ENCODE assay signal across 13 cellular contexts in genomic region chrX:40090961-40091360, GRCh38. TPM values are rescaled to one million over a fixed set of nuclear protein-coding genes. Genes with fewer than 3 reads are reported as not detected.
DNase-seq lines count a peak whose midpoint lies in the region; ATAC-seq, FAIRE-seq and TF ChIP-seq lines count a peak whose summit lies in the region.
"Had no signal": no experiment of that assay in that cellular context is flagged by ENCODE, and none has a peak within 500 bp of the region (broad histone marks: within the 10 kb centered on the region; RNA-seq: fewer than 3 reads in every experiment).

No MANE protein-coding gene starts in this region.

- peak overlapping the region; percentile 61 for H3K4me3 Mint-ChIP-seq in activated CD4-positive, alpha-beta T cell treated with anti-CD3 and anti-CD28 coated beads for 36 hours

- H3K4me2 ChIP-seq in PC-3 (ENCODE audit: low read length), result peak overlapping the region; percentile 99
- H3K4me2 ChIP-seq: A549 had no signal

- H4K20me1 ChIP-seq in PC-3 (ENCODE audit: low read length), result peaks cover 14% of the 10 kb centered on the region; the same call in 1 of the 2 replicates

- POLR2A ChIA-PET in activated CD4-positive, alpha-beta T cell treated with anti-CD3 and anti-CD28 coated beads for 36 hours (lab: Charles Lee), result interaction anchor here (0.6 kb wide), 1 partner anchor 78 kb away, joined by 3 read pairs; no protein-coding TSS in a partner anchor
- POLR2A ChIA-PET in PC-3 (lab: Charles Lee; ENCODE audit: unreplicated experiment), result no interaction called here

- H3K9me2 ChIP-seq in PC-3 (replicated peaks; ENCODE audit: low read length), result no peaks in the 10 kb centered on the region

- peaks cover 57% of the 10 kb centered on the region for H3K4me1 Mint-ChIP-seq in activated CD4-positive, alpha-beta T cell treated with anti-CD3 and anti-CD28 coated beads for 36 hours

- H3K27ac ChIP-seq in PC-3 (ENCODE audit: low read length) (no peak overlapping the region), esophagus muscularis mucosa (replicated peaks in 1 of 4) (peak overlapping the region in 1 of 4 donors; percentile 77), psoas muscle (no peak overlapping the region)
- H3K27ac ChIP-seq: A549 had no signal

- H3K9me3 ChIP-seq in PC-3 (ENCODE audit: low read length), result no peaks in the 10 kb centered on the region
- H3K9me3 ChIP-seq in esophagus muscularis mucosa, result no peaks in the 10 kb centered on the region
- no peaks in the 10 kb centered on the region for H3K9me3 ChIP-seq in psoas muscle
- H3K9me3 ChIP-seq: A549 had no signal

- H3K9ac ChIP-seq in PC-3 (ENCODE audit: low read length), result peak overlapping the region; percentile 69; the same call in 1 of the 2 replicates

- H3K4me1 ChIP-seq in PC-3 (ENCODE audit: insufficient read depth, low read length) (peaks cover 53% of the 10 kb centered on the region), esophagus muscularis mucosa (peaks cover 21 to 100% (median 76%) of the 10 kb centered on the region in 4 donors), psoas muscle (peaks cover 25% of the 10 kb centered on the region)

- ATAC-seq in activated CD4-positive, alpha-beta T cell treated with anti-CD3 and anti-CD28 coated beads for 36 hours, result no peak
- ATAC-seq in PC-3 (no peak), psoas muscle (no peak), GM18505 (IDR thresholded peaks at IDR 0.05; ENCODE audit: unreplicated experiment) (no peak)
- ATAC-seq: A549 had no signal

- 45% methylated on average over 7 of the region's 7 CpGs for WGBS in esophagus muscularis mucosa
- WGBS in psoas muscle, 3 donors, result 40 to 73% (median 66%) methylated on average over 7 of the region's 7 CpGs

- BruUV-seq in PC-3 (replicated peaks; lab: Mats Ljungman, UMichigan), result no TSS peak

- no peaks in the 10 kb centered on the region for H3K27me3 Mint-ChIP-seq in activated CD4-positive, alpha-beta T cell treated with anti-CD3 and anti-CD28 coated beads for 36 hours

- H2AFZ ChIP-seq in PC-3 (ENCODE audit: low read length), result no peak overlapping the region

- TF ChIP-seq POLR2A in esophagus muscularis mucosa (IDR thresholded peaks at IDR 0.05; ENCODE audit: low read depth) (no peak), H54 (IDR thresholded peaks at IDR 0.05; ENCODE audit: low read depth, low read length) (no peak), GM18505 (IDR thresholded peaks at IDR 0.05; ENCODE audit: borderline replicate concordance, extremely low read depth, insufficient read depth, insufficient read length) (no peak)

- FAIRE-seq in H54 (lab: Jason Lieb, UNC), result no peak
- FAIRE-seq: A549, GM19239 had no signal

- no peak for DNase-seq in activated CD4-positive, alpha-beta T cell treated with anti-CD3 and anti-CD28 coated beads for 36 hours
- DNase-seq in activated CD4-positive, alpha-beta T cell treated with anti-CD3 and anti-CD28 coated beads, Interleukin-2, amount 50 U/mL, for 1 hour, result no peak
- no peak for DNase-seq in PC-3
- no peak for DNase-seq in esophagus muscularis mucosa (ENCODE audit: extremely low spot score)
- no peak for DNase-seq in psoas muscle
- DNase-seq in H54 (ENCODE audit: insufficient read length, low spot score), result no peak
- no peak for DNase-seq in DMS114 treated with DMSO at 0.1 percent for 48 hours (lab: John Stamatoyannopoulos, UW; ENCODE audit: unreplicated experiment)
- DNase-seq: NCI-H345; stimulated activated CD4-positive, alpha-beta T cell treated with anti-CD3 and anti-CD28 coated beads, Interleukin-4, amount 100 ng/mL, for 1 hour; T-helper 9 cell had no signal

- peaks cover 6% of the 10 kb centered on the region for H3K36me3 Mint-ChIP-seq in activated CD4-positive, alpha-beta T cell treated with anti-CD3 and anti-CD28 coated beads for 36 hours (ENCODE audit: low read depth)

- CTCF ChIA-PET in activated CD4-positive, alpha-beta T cell treated with anti-CD3 and anti-CD28 coated beads for 36 hours (lab: Charles Lee), result interaction anchor here (0.7 to 1.0 kb wide), 2 partner anchors 263 to 406 kb away, joined by 3 read pairs; no protein-coding TSS in a partner anchor
- CTCF ChIA-PET in PC-3 (lab: Charles Lee), result no interaction called here

- H3K36me3 ChIP-seq in PC-3 (ENCODE audit: low read depth, low read length), result no peaks in the 10 kb centered on the region
- no peaks in the 10 kb centered on the region for H3K36me3 ChIP-seq in esophagus muscularis mucosa
- no peaks in the 10 kb centered on the region for H3K36me3 ChIP-seq in psoas muscle (ENCODE audit: insufficient read depth in 1 of 2, low read depth in 1 of 2)

- H3K79me2 ChIP-seq in PC-3 (ENCODE audit: low read length), result peaks cover 99% of the 10 kb centered on the region

- intact Hi-C loops in activated CD4-positive, alpha-beta T cell treated with anti-CD3 and anti-CD28 coated beads for 36 hours (cut with DNase I, micrococcal nuclease), result loop anchor here in 1 of 2 experiments (10.0 kb wide), 1 partner anchor 276 kb away; no protein-coding TSS in a partner anchor
- intact Hi-C loops in PC-3 (cut with micrococcal nuclease) (loop anchor here (5.0 kb wide), 1 partner anchor 61 kb away; no protein-coding TSS in a partner anchor), esophagus muscularis mucosa (cut with DNase I) (loop anchor here (5.0 to 10.0 kb wide), 2 partner anchors 81 to 356 kb away; no protein-coding TSS in a partner anchor), psoas muscle (cut with DNase I) (loop anchor here in 1 of 2 donors (5.0 kb wide), 1 partner anchor 61 kb away; no protein-coding TSS in a partner anchor)

- H3K9me3 Mint-ChIP-seq in activated CD4-positive, alpha-beta T cell treated with anti-CD3 and anti-CD28 coated beads for 36 hours (ENCODE audit: low read depth), result no peaks in the 10 kb centered on the region

- no peak for TF ChIP-seq EP300 in esophagus muscularis mucosa (IDR thresholded peaks at IDR 0.05)

- no peak overlapping the region for H3K27ac Mint-ChIP-seq in activated CD4-positive, alpha-beta T cell treated with anti-CD3 and anti-CD28 coated beads for 36 hours

- H3K27me3 ChIP-seq in PC-3 (ENCODE audit: low read length), result no peaks in the 10 kb centered on the region
- H3K27me3 ChIP-seq in esophagus muscularis mucosa, result peaks cover 0 to 28% (median 0%) of the 10 kb centered on the region in 4 donors
- H3K27me3 ChIP-seq in psoas muscle (ENCODE audit: insufficient read depth in 3 of 3, low read length in 2 of 3), result peaks cover 0 to 85% (median 0%) of the 10 kb centered on the region in 3 donors

- no peak for TF ChIP-seq CTCF in PC-3 (conservative IDR thresholded peaks at IDR 0.05; ENCODE audit: low read depth, low read length)
- TF ChIP-seq CTCF in esophagus muscularis mucosa (IDR thresholded peaks at IDR 0.05), result no peak
- no peak for TF ChIP-seq CTCF in psoas muscle (IDR thresholded peaks at IDR 0.05)

- no peaks in the 10 kb centered on the region for H3F3A ChIP-seq in PC-3 (ENCODE audit: low read length, unreplicated experiment)

- H3K4me3 ChIP-seq in PC-3 (ENCODE audit: low read length) (peak overlapping the region; percentile 66), esophagus muscularis mucosa (peak overlapping the region; percentile 48 to 61 (median 50)), psoas muscle (peak overlapping the region; percentile 58)
- H3K4me3 ChIP-seq: A549 had no signal

RNA-seq across cellular contexts. Expression of gene BCOR, which starts 6.8 kb away (rescaled TPM):
- total RNA-seq in activated CD4-positive, alpha-beta T cell treated with anti-CD3 and anti-CD28 coated beads for 36 hours, result 10 to 100 TPM; 34.7 to 51.1 TPM
- 21.8 and 41.9 TPM in 2 replicates for total RNA-seq in PC-3 (2014; rRNA removed)
- 10 to 100 TPM; 19.9 to 32.5 (median 26.0) TPM for total RNA-seq in esophagus muscularis mucosa
- 10 to 100 TPM; 18.3 to 24.3 (median 19.6) TPM for total RNA-seq in psoas muscle
- polyA plus RNA-seq in psoas muscle, result 10 to 100 TPM in 2 of 3 donors, 1 to 10 TPM in 1; 6.4 to 14.2 (median 10.1) TPM
